In the genomic region with DNA sequence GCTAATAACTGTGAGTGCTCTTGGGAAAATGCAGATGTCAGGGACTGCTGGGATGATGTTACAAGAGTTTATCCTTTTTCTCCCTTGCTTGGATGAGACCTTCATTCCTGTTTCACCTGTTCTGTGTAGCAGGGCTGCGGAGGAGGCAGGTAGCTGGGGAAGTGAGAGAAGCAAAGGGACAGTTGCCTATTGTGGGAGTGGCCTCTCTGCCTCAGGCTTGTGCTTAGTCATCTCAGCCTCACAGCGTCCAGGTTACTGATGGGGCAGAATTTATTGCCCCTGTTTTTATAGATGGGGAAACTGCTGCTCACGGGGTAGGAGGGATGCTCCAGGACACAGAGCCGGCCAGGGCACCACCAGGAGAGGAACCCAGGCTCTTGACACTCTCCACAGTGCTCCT, we compare ENCODE assay signal across 8 cellular contexts. TPM values are rescaled to one million over a fixed set of nuclear protein-coding genes. Genes with fewer than 3 reads are reported as not detected.
DNase-seq lines count a peak whose midpoint lies in the region; ATAC-seq and TF ChIP-seq lines count a peak whose summit lies in the region.

No MANE protein-coding gene starts in this region.

- H3K27me3 ChIP-seq in iPS-18a (ENCODE audit: control insufficient read depth, insufficient read depth, low read length) = peaks cover 6% of the 10 kb centered on the region
- H3K27me3 ChIP-seq in testis = no peaks in the 10 kb centered on the region

- H3K4me3 Mint-ChIP-seq in CD14-positive monocyte = peak overlapping the region; percentile 90 to 96
- H3K4me3 Mint-ChIP-seq in activated CD4-positive, alpha-beta memory T cell treated with anti-CD3 and anti-CD28 coated beads, Interleukin-2, amount 10 ng/mL, durations not matched to agents 7 days and 5 days = peak overlapping the region; percentile 84

- H3K9me3 ChIP-seq in iPS-18a (ENCODE audit: control insufficient read depth, low read depth, low read length) (no peaks in the 10 kb centered on the region), testis (no peaks in the 10 kb centered on the region)

- H3K27ac Mint-ChIP-seq in CD14-positive monocyte = peak overlapping the region; percentile 41 to 95 (median 91)
- H3K27ac Mint-ChIP-seq in activated CD4-positive, alpha-beta memory T cell treated with anti-CD3 and anti-CD28 coated beads, Interleukin-2, amount 10 ng/mL, durations not matched to agents 7 days and 5 days = peak overlapping the region; percentile 38

- CTCF ChIA-PET in activated CD4-positive, alpha-beta memory T cell treated with anti-CD3 and anti-CD28 coated beads, Interleukin-2, amount 10 ng/mL, durations not matched to agents 7 days and 5 days (lab: Charles Lee) = interaction anchor here (1.0 to 6.1 kb wide), 4 partner anchors 10 to 162 kb away, joined by 3 to 99 read pairs (median 17); no protein-coding TSS in a partner anchor

- intact Hi-C loops in CD14-positive monocyte (cut with micrococcal nuclease) (loop anchor here (10.0 kb wide), 1 partner anchor 92 kb away; a partner anchor contains a TSS), testis (cut with DNase I; ENCODE audit: low total_unique reads) (loop anchor here (5.0 kb wide), 1 partner anchor 45 kb away; no protein-coding TSS in a partner anchor)

- H3K4me1 ChIP-seq in iPS-18a (ENCODE audit: control insufficient read depth, low read depth, low read length) (peaks cover 12% of the 10 kb centered on the region), testis (peaks cover 13% of the 10 kb centered on the region)

- POLR2A ChIA-PET in activated CD4-positive, alpha-beta memory T cell treated with anti-CD3 and anti-CD28 coated beads, Interleukin-2, amount 10 ng/mL, durations not matched to agents 7 days and 5 days (lab: Charles Lee) = interaction anchor here (1.3 to 5.3 kb wide), 7 partner anchors 9 to 88 kb away, joined by 3 to 64 read pairs (median 59); a partner anchor contains a TSS

- no peaks in the 10 kb centered on the region for H3K27me3 Mint-ChIP-seq in CD14-positive monocyte (ENCODE audit: low read depth in 3 of 3)
- H3K27me3 Mint-ChIP-seq in activated CD4-positive, alpha-beta memory T cell treated with anti-CD3 and anti-CD28 coated beads, Interleukin-2, amount 10 ng/mL, durations not matched to agents 7 days and 5 days = no peaks in the 10 kb centered on the region

- ATAC-seq in HG03095 (IDR thresholded peaks at IDR 0.05; ENCODE audit: unreplicated experiment) (peak; percentile 46), HG02798 (IDR thresholded peaks at IDR 0.05; ENCODE audit: poor library complexity, unreplicated experiment) (no peak)

- peak; percentile 49 for DNase-seq in CD14-positive monocyte (ENCODE audit: low spot score)
- no peak for DNase-seq in activated CD4-positive, alpha-beta memory T cell treated with anti-CD3 and anti-CD28 coated beads, Interleukin-2, amount 10 ng/mL, durations not matched to agents 7 days and 5 days
- peak; percentile 54 for DNase-seq in testis
- no peak for DNase-seq in NCI-H2227 (lab: John Stamatoyannopoulos, UW; ENCODE audit: unreplicated experiment)
- no peak for DNase-seq in DMS79 treated with DMSO at 0.1 percent for 48 hours (lab: John Stamatoyannopoulos, UW)

- no peak for TF ChIP-seq CTCF in CD14-positive monocyte (IDR thresholded peaks at IDR 0.05)
- TF ChIP-seq CTCF in testis (IDR thresholded peaks at IDR 0.05) = no peak

- H3K4me1 Mint-ChIP-seq in CD14-positive monocyte = peaks cover 49% of the 10 kb centered on the region
- H3K4me1 Mint-ChIP-seq in activated CD4-positive, alpha-beta memory T cell treated with anti-CD3 and anti-CD28 coated beads, Interleukin-2, amount 10 ng/mL, durations not matched to agents 7 days and 5 days = peaks cover 56% of the 10 kb centered on the region

- no peak overlapping the region for H3K9ac ChIP-seq in iPS-18a (ENCODE audit: low read length)

- H3K4me3 ChIP-seq in iPS-18a (ENCODE audit: low read length) = peak overlapping the region; percentile 95
- H3K4me3 ChIP-seq in testis = no peak overlapping the region

- no peak for TF ChIP-seq POLR2A in testis (IDR thresholded peaks at IDR 0.05)

- H3K36me3 ChIP-seq in iPS-18a (ENCODE audit: control insufficient read depth, low read depth, low read length) (no peaks in the 10 kb centered on the region), testis (ENCODE audit: low read depth, missing control alignments) (no peaks in the 10 kb centered on the region)

- peaks cover 32 to 43% of the 10 kb centered on the region in 2 donors for H3K36me3 Mint-ChIP-seq in CD14-positive monocyte
- peaks cover 50% of the 10 kb centered on the region for H3K36me3 Mint-ChIP-seq in activated CD4-positive, alpha-beta memory T cell treated with anti-CD3 and anti-CD28 coated beads, Interleukin-2, amount 10 ng/mL, durations not matched to agents 7 days and 5 days (ENCODE audit: low read depth)

- H3K9me3 Mint-ChIP-seq in CD14-positive monocyte = no peaks in the 10 kb centered on the region
- H3K9me3 Mint-ChIP-seq in activated CD4-positive, alpha-beta memory T cell treated with anti-CD3 and anti-CD28 coated beads, Interleukin-2, amount 10 ng/mL, durations not matched to agents 7 days and 5 days = no peaks in the 10 kb centered on the region

- H3K27ac ChIP-seq in iPS-18a (ENCODE audit: low read length) = no peak overlapping the region
- peak overlapping the region in 1 of 2 donors; percentile 92 for H3K27ac ChIP-seq in testis

- 35 to 43% methylated on average over 4 of the region's 4 CpGs for WGBS in testis, 2 donors

RNA-seq across cellular contexts. Expression of a gene that starts 1.7 kb away (rescaled TPM):
- polyA plus RNA-seq in CD14-positive monocyte = 10 to 100 TPM; 22.4 to 25.4 TPM
- 10 to 100 TPM; 89.1 to 92.3 TPM for total RNA-seq in activated CD4-positive, alpha-beta memory T cell treated with anti-CD3 and anti-CD28 coated beads, Interleukin-2, amount 10 ng/mL, durations not matched to agents 7 days and 5 days
- 100 to 1,000 TPM in 1 of 2 donors, 10 to 100 TPM in 1; 94.3 to 103 TPM for total RNA-seq in testis
- polyA plus RNA-seq in testis (ENCODE audit: insufficient read depth, low read depth, low replicate concordance) = 25.3 TPM

RNA-seq across cellular contexts. Expression of a gene that starts 43.2 kb away (rescaled TPM):
- not detected for polyA plus RNA-seq in CD14-positive monocyte
- not detected for total RNA-seq in activated CD4-positive, alpha-beta memory T cell treated with anti-CD3 and anti-CD28 coated beads, Interleukin-2, amount 10 ng/mL, durations not matched to agents 7 days and 5 days
- under 1 TPM in 1 of 2 donors, not detected in 1; 0.39 TPM for total RNA-seq in testis
- not detected for polyA plus RNA-seq in testis (ENCODE audit: insufficient read depth, low read depth, low replicate concordance)

RNA-seq across cellular contexts. Expression of a gene that starts 53.7 kb away (rescaled TPM):
- polyA plus RNA-seq in CD14-positive monocyte (10 to 100 TPM; 71.9 to 75.0 TPM), testis (ENCODE audit: insufficient read depth, low read depth, low replicate concordance) (65.8 TPM)
- total RNA-seq in activated CD4-positive, alpha-beta memory T cell treated with anti-CD3 and anti-CD28 coated beads, Interleukin-2, amount 10 ng/mL, durations not matched to agents 7 days and 5 days = 10 to 100 TPM; 77.0 to 77.7 TPM
- 100 to 1,000 TPM in 1 of 2 donors, 10 to 100 TPM in 1; 87.9 to 103 TPM for total RNA-seq in testis

Comparison
In these comparisons a context has a peak if more than half of its experiments do, and no peak if none do; other contexts are left out.
1. DNase-seq: peak in CD14-positive monocyte (single experiment) and testis (single experiment); none in activated CD4-positive, alpha-beta memory T cell treated with anti-CD3 and anti-CD28 coated beads, Interleukin-2, amount 10 ng/mL, durations not matched to agents 7 days and 5 days (single experiment), NCI-H2227 (single experiment) and DMS79 treated with DMSO at 0.1 percent for 48 hours (single experiment).